9 cellular contexts compared by ENCODE assay signal in genomic region chr16:28187595-28188004, GRCh38. TPM values are rescaled to one million over a fixed set of nuclear protein-coding genes. Genes with fewer than 3 reads are reported as not detected.
A peak's percentile ranks its signal among the peaks of the same experiment; 100 is the strongest.
DNase-seq lines count a peak whose midpoint lies in the region; ATAC-seq and TF ChIP-seq lines count a peak whose summit lies in the region.
"Had no signal": no experiment of that assay in that cellular context is flagged by ENCODE, and none has a peak within 500 bp of the region (broad histone marks: within the 10 kb centered on the region; RNA-seq: fewer than 3 reads in every experiment).

No MANE protein-coding gene starts in this region.

- H3K4me1 ChIP-seq in endodermal cell (ENCODE audit: control insufficient read depth, insufficient read depth, low read length) (no peaks in the 10 kb centered on the region), GM23248 (ENCODE audit: insufficient read depth) (peaks cover 44% of the 10 kb centered on the region)

- peaks cover 9% of the 10 kb centered on the region; the same call in 1 of the 2 replicates for H4K20me1 ChIP-seq in GM23248 (ENCODE audit: insufficient read depth)

- H3F3A ChIP-seq in GM23248 (ENCODE audit: insufficient read depth): peaks cover 42% of the 10 kb centered on the region

- H2AFZ ChIP-seq in GM23248: no peak overlapping the region

- H3K36me3 ChIP-seq in endodermal cell (ENCODE audit: control insufficient read depth, insufficient read depth, low read length) (no peaks in the 10 kb centered on the region), GM23248 (ENCODE audit: low read depth) (0 out of 2 replicates have a peak, but pooled peaks cover 11% of the 10 kb centered on the region)

- H3K9me3 Mint-ChIP-seq in endodermal cell: peaks cover 5% of the 10 kb centered on the region

- no peaks in the 10 kb centered on the region for H3K27me3 ChIP-seq in endodermal cell (ENCODE audit: control insufficient read depth, insufficient read depth, low read length, poor library complexity, severe bottlenecking)
- H3K27me3 ChIP-seq in GM23248 (replicated peaks; ENCODE audit: insufficient read depth): no peaks in the 10 kb centered on the region

- ATAC-seq in GM18498 (IDR thresholded peaks at IDR 0.05; ENCODE audit: unreplicated experiment) (peak; percentile 47), GM21786 (IDR thresholded peaks at IDR 0.05; ENCODE audit: unreplicated experiment) (peak; percentile 50)

- no peaks in the 10 kb centered on the region for H3K9me2 ChIP-seq in GM23248 (ENCODE audit: insufficient read depth)

- in situ Hi-C loops in GM23248 (cut with MboI): no loop called here

- H3K9me3 ChIP-seq in endodermal cell (ENCODE audit: control insufficient read depth, low read length) (peaks cover 11% of the 10 kb centered on the region), GM23248 (ENCODE audit: low read depth) (no peaks in the 10 kb centered on the region)

- H3K4me3 Mint-ChIP-seq in endodermal cell: no peak overlapping the region

- H3K4me2 ChIP-seq in GM23248 (ENCODE audit: unreplicated experiment): no peak overlapping the region

- H3K27me3 Mint-ChIP-seq in endodermal cell (ENCODE audit: insufficient read depth): no peaks in the 10 kb centered on the region

- H3K36me3 Mint-ChIP-seq in endodermal cell (ENCODE audit: low read depth): peaks cover 6% of the 10 kb centered on the region

- H3K27ac ChIP-seq in endodermal cell (ENCODE audit: low read depth, low read length): no peak overlapping the region
- no peak overlapping the region for H3K27ac ChIP-seq in GM23248

- WGBS in endodermal cell (ENCODE audit: insufficient coverage in 1 of 2, insufficient read length in 1 of 2), 2 experiments: 89 to 100% methylated on average over 1 to 2 of the region's 2 CpGs
- WGBS in GM23248 (ENCODE audit: low coverage in 1 of 2, low lambda C conversion rate in 2 of 2, missing lambda C conversion rate in 2 of 2), 2 experiments: 94 to 98% methylated on average over 2 of the region's 2 CpGs

- peaks cover 21% of the 10 kb centered on the region for H3K4me1 Mint-ChIP-seq in endodermal cell

- H3K9ac ChIP-seq in endodermal cell (ENCODE audit: extremely low read depth, low read length, poor library complexity, severe bottlenecking) (no peak overlapping the region), GM23248 (no peak overlapping the region)

- peaks cover 100% of the 10 kb centered on the region for H3K79me2 ChIP-seq in GM23248 (ENCODE audit: insufficient read depth)

- TF ChIP-seq CTCF in endodermal cell (conservative IDR thresholded peaks at IDR 0.05): no peak

- no peak overlapping the region for H3K4me3 ChIP-seq in endodermal cell (ENCODE audit: low read length)
- H3K4me3 ChIP-seq in GM23248: no peak overlapping the region

- H3K27ac Mint-ChIP-seq in endodermal cell: no peak overlapping the region

- peak; percentile 45 for DNase-seq in NAMALWA (ENCODE audit: low spot score)
- peak; percentile 60 for DNase-seq in medulla oblongata (ENCODE audit: extremely low spot score)
- no peak for DNase-seq in stimulated activated naive CD4-positive, alpha-beta T cell treated with Interleukin-2 at 50 U/mL for 16 hours (lab: John Stamatoyannopoulos, UW)
- DNase-seq in DMS153 (lab: John Stamatoyannopoulos, UW): no peak
- no peak for DNase-seq in endodermal cell
- DNase-seq in GM23248: no peak
- DNase-seq: stimulated activated CD4-positive, alpha-beta T cell treated with anti-CD3 and anti-CD28 coated beads, Interleukin-2, amount 100 ng/mL, for 48 hours had no signal

RNA-seq across cellular contexts. Expression of gene XPO6, which starts 24.2 kb away (rescaled TPM):
- total RNA-seq in endodermal cell: 10 to 100 TPM; 84.7 to 92.4 TPM
- 79.6 TPM for polyA plus RNA-seq in endodermal cell (2013, experiment 1 of 2)
- 78.4 TPM for polyA plus RNA-seq in endodermal cell (2013, experiment 2 of 2)
- 118 and 163 TPM in 2 replicates for total RNA-seq in GM23248 (2014; rRNA removed; shearing (Covaris generic))
- 42.9 and 50.7 TPM in 2 replicates for polyA plus RNA-seq in GM23248 (2016; fragmentation: Nextera tagmentation; extraction: Ambion mirVana)

Comparison
In these comparisons a context has a peak if more than half of its experiments do, and no peak if none do; other contexts are left out.
1. DNase-seq: peak in NAMALWA (single experiment) and medulla oblongata (single experiment); none in stimulated activated naive CD4-positive, alpha-beta T cell treated with Interleukin-2 at 50 U/mL for 16 hours (single experiment), DMS153 (single experiment), endodermal cell (single experiment) and GM23248 (single experiment).